In genomic region chr3:150194957-150195356, GRCh38 we compare ENCODE assay signal across 31 cellular contexts.
"Had no signal": no experiment of that assay in that cellular context is flagged by ENCODE, and none has a peak within 500 bp of the region (broad histone marks: within the 10 kb centered on the region; RNA-seq: fewer than 3 reads in every experiment).

No MANE protein-coding gene starts in this region.

- H3K27ac Mint-ChIP-seq: natural killer cell; nephron; neural progenitor cell; progenitor cell of endocrine pancreas; stimulated activated memory B cell treated with anti-CD40 and anti-IgM and Interleukin-4, amounts not matched to agents 10 μg/mL and 1 μg/mL and 100 μg/mL, for 72 hours; stimulated activated naive CD8-positive, alpha-beta T cell treated with anti-CD3 and anti-CD28 coated beads, Interleukin-15, amount 100 ng/mL, for 72 hours; type B pancreatic cell had no signal

- H3K4me1 Mint-ChIP-seq: natural killer cell; nephron; neural progenitor cell; stimulated activated memory B cell treated with anti-CD40 and anti-IgM and Interleukin-4, amounts not matched to agents 10 μg/mL and 1 μg/mL and 100 μg/mL, for 72 hours; stimulated activated naive CD8-positive, alpha-beta T cell treated with anti-CD3 and anti-CD28 coated beads, Interleukin-15, amount 100 ng/mL, for 72 hours had no signal

- H3K4me3 ChIP-seq: neural progenitor cell, ovary, psoas muscle, right lobe of liver, sigmoid colon, smooth muscle cell, spleen, suprapubic skin, testis, tibial artery, transverse colon, upper lobe of right lung, uterus had no signal

- H3K27me3 Mint-ChIP-seq: progenitor cell of endocrine pancreas had no signal

- H3K9me3 ChIP-seq: ovary, right lobe of liver, suprapubic skin, testis, tibial artery, transverse colon, upper lobe of right lung, uterus had no signal

- H3K27ac ChIP-seq: neural progenitor cell, ovary, parathyroid adenoma, psoas muscle, right lobe of liver, sigmoid colon, spleen, suprapubic skin, testis, tibial artery, transverse colon, upper lobe of right lung, uterus had no signal

- H3K4me1 ChIP-seq: parathyroid adenoma, psoas muscle, right lobe of liver, spleen, suprapubic skin, testis, tibial artery, upper lobe of right lung, uterus had no signal

- H3K36me3 Mint-ChIP-seq: natural killer cell; neural progenitor cell; stimulated activated memory B cell treated with anti-CD40 and anti-IgM and Interleukin-4, amounts not matched to agents 10 μg/mL and 1 μg/mL and 100 μg/mL, for 72 hours; type B pancreatic cell had no signal

- H3K36me3 ChIP-seq: neural progenitor cell, ovary, right lobe of liver, sigmoid colon, spleen, suprapubic skin, tibial artery, transverse colon, upper lobe of right lung, uterus had no signal

- H3K9me3 Mint-ChIP-seq: natural killer cell had no signal

- DNase-seq: natural killer cell; occipital lobe; ovary; posterior cingulate gyrus; psoas muscle; right cardiac atrium; right lobe of liver; sigmoid colon; spleen; stimulated activated CD4-positive, alpha-beta T cell treated with anti-CD3 and anti-CD28 coated beads, Interleukin-12 subunit alpha, Interleukin-12 subunit beta, amount 100 ng/mL, for 4 hours; stimulated activated CD4-positive, alpha-beta T cell treated with anti-CD3 and anti-CD28 coated beads, Interleukin-1b, Interleukin-23, amount 100 ng/mL, for 48 hours; stimulated activated CD4-positive, alpha-beta T cell treated with anti-CD3 and anti-CD28 coated beads, Interleukin-4, amount 100 ng/mL, for 1 hour; stimulated activated CD4-positive, alpha-beta T cell treated with anti-CD3 and anti-CD28 coated beads, Interleukin-4, amount 100 ng/mL, for 4 hours; stimulated activated CD8-positive, alpha-beta memory T cell treated with anti-CD3 and anti-CD28 coated beads, Interleukin-4, amount 100 ng/mL, for 48 hours; stimulated activated naive CD4-positive, alpha-beta T cell; stimulated activated naive CD8-positive, alpha-beta T cell treated with anti-CD3 and anti-CD28 coated beads, Interleukin-15, amount 100 ng/mL, for 72 hours; stimulated activated naive CD8-positive, alpha-beta T cell treated with anti-CD3 and anti-CD28 coated beads, Interleukin-15, Interleukin-2, amounts not matched to agents 100 U/mL and 50 U/mL, for 24 hours; substantia nigra; testis; tibial artery; transverse colon; upper lobe of right lung; uterus had no signal

- H3K27me3 ChIP-seq: neural progenitor cell, ovary, right lobe of liver, sigmoid colon, suprapubic skin, testis, tibial artery, transverse colon, upper lobe of right lung, uterus had no signal

- ATAC-seq: natural killer cell; psoas muscle; right cardiac atrium; right lobe of liver; stimulated activated memory B cell treated with anti-CD40 and anti-IgM and Interleukin-4, amounts not matched to agents 10 μg/mL and 1 μg/mL and 100 μg/mL, for 72 hours; stimulated activated naive CD8-positive, alpha-beta T cell treated with anti-CD3 and anti-CD28 coated beads, Interleukin-15, amount 100 ng/mL, for 72 hours; stimulated activated naive CD8-positive, alpha-beta T cell treated with anti-CD3 and anti-CD28 coated beads, Interleukin-15, Interleukin-2, amounts not matched to agents 100 U/mL and 50 U/mL, for 24 hours; upper lobe of right lung had no signal

- H3K4me3 Mint-ChIP-seq: natural killer cell; nephron; neural progenitor cell; stimulated activated memory B cell treated with anti-CD40 and anti-IgM and Interleukin-4, amounts not matched to agents 10 μg/mL and 1 μg/mL and 100 μg/mL, for 72 hours; stimulated activated naive CD8-positive, alpha-beta T cell treated with anti-CD3 and anti-CD28 coated beads, Interleukin-15, amount 100 ng/mL, for 72 hours; type B pancreatic cell had no signal
